Comparison of ENCODE assay signal across 14 cellular contexts in genomic region chr15:69080203-69080957, GRCh38.
DNase-seq lines count a peak whose midpoint lies in the region; TF ChIP-seq lines count a peak whose summit lies in the region.
"Had no signal": no experiment of that assay in that cellular context is flagged by ENCODE, and none has a peak within 500 bp of the region (broad histone marks: within the 10 kb centered on the region; RNA-seq: fewer than 3 reads in every experiment).

No MANE protein-coding gene starts in this region.

- H3K4me1 Mint-ChIP-seq in nephron: peaks cover 54% of the 10 kb centered on the region
- H3K4me1 Mint-ChIP-seq: immature natural killer cell had no signal

- H3F3A ChIP-seq in GM23248 (ENCODE audit: insufficient read depth): 0 out of 2 replicates have a peak, but pooled peaks cover 3% of the 10 kb centered on the region

- no peaks in the 10 kb centered on the region for H3K36me3 ChIP-seq in GM23248 (ENCODE audit: low read depth)
- H3K36me3 ChIP-seq: Peyer's patch had no signal

- H3K27me3 Mint-ChIP-seq in nephron (ENCODE audit: low read depth): peaks cover 8% of the 10 kb centered on the region

- H3K27ac Mint-ChIP-seq in nephron: peak overlapping the region; percentile 62 to 86 (median 86)
- H3K27ac Mint-ChIP-seq: activated T-helper 1 cell treated with anti-CD3 and anti-CD28 coated beads, Interleukin-12 subunit alpha, Interleukin-12 subunit beta, Interleukin-2, Interleukin-4 antibody, amounts not matched to agents 30 ng/mL and 10 ng/mL and 1 ng/mL, durations not matched to agents 14 hours and 24 hours and 36 hours; immature natural killer cell; stimulated activated effector memory CD8-positive, alpha-beta T cell treated with anti-CD3 and anti-CD28 coated beads, Interleukin-12 subunit alpha, Interleukin-12 subunit beta, amount 100 ng/mL, for 72 hours had no signal

- no peak overlapping the region for H3K4me3 ChIP-seq in GM23248
- H3K4me3 ChIP-seq: Peyer's patch had no signal

- no peaks in the 10 kb centered on the region for H4K20me1 ChIP-seq in GM23248 (ENCODE audit: insufficient read depth)

- H3K9me3 Mint-ChIP-seq in nephron: no peaks in the 10 kb centered on the region
- H3K9me3 Mint-ChIP-seq: activated T-helper 1 cell treated with anti-CD3 and anti-CD28 coated beads, Interleukin-12 subunit alpha, Interleukin-12 subunit beta, Interleukin-2, Interleukin-4 antibody, amounts not matched to agents 30 ng/mL and 10 ng/mL and 1 ng/mL, durations not matched to agents 14 hours and 24 hours and 36 hours; immature natural killer cell; neural crest cell; stimulated activated effector memory CD8-positive, alpha-beta T cell treated with anti-CD3 and anti-CD28 coated beads, Interleukin-12 subunit alpha, Interleukin-12 subunit beta, amount 100 ng/mL, for 72 hours had no signal

- H3K27me3 ChIP-seq in GM23248 (replicated peaks; ENCODE audit: insufficient read depth): peaks cover 7% of the 10 kb centered on the region; the same call in 1 of the 2 replicates
- H3K27me3 ChIP-seq: Peyer's patch had no signal

- peak; percentile 13 for DNase-seq in GM23248
- peak; percentile 54 for DNase-seq in NCI-H2196 (lab: John Stamatoyannopoulos, UW; ENCODE audit: unreplicated experiment)
- peak; percentile 29 to 77 for DNase-seq in T47D (ENCODE audit: low read depth in 1 of 2, low spot score in 1 of 2)
- no peak for DNase-seq in NCI-H2227 treated with DMSO at 0.1 percent for 48 hours (lab: John Stamatoyannopoulos, UW)
- no peak for DNase-seq in H4 (ENCODE audit: low spot score)
- DNase-seq in stimulated activated CD4-positive, alpha-beta T cell treated with anti-CD3 and anti-CD28 coated beads, Interleukin-15, amount 100 ng/mL, for 24 hours: no peak
- DNase-seq: immature natural killer cell, NCI-H1092, Peyer's patch had no signal

- H3K9me2 ChIP-seq in GM23248 (ENCODE audit: insufficient read depth): no peaks in the 10 kb centered on the region

- no peaks in the 10 kb centered on the region for H3K9me3 ChIP-seq in GM23248 (ENCODE audit: low read depth)
- H3K9me3 ChIP-seq: Peyer's patch had no signal

- no peak overlapping the region for H2AFZ ChIP-seq in GM23248

- H3K4me2 ChIP-seq in GM23248 (ENCODE audit: unreplicated experiment): no peak overlapping the region

- no peaks in the 10 kb centered on the region for H3K36me3 Mint-ChIP-seq in nephron (ENCODE audit: low read depth)
- H3K36me3 Mint-ChIP-seq: immature natural killer cell; stimulated activated effector memory CD8-positive, alpha-beta T cell treated with anti-CD3 and anti-CD28 coated beads, Interleukin-12 subunit alpha, Interleukin-12 subunit beta, amount 100 ng/mL, for 72 hours had no signal

- no peak overlapping the region for H3K9ac ChIP-seq in GM23248

- 49 to 58% methylated on average over 5 of the region's 5 CpGs for WGBS in GM23248 (ENCODE audit: low coverage in 1 of 2, low lambda C conversion rate in 2 of 2, missing lambda C conversion rate in 2 of 2), 2 experiments

- H3K4me3 Mint-ChIP-seq in nephron: no peak overlapping the region
- H3K4me3 Mint-ChIP-seq: activated T-helper 1 cell treated with anti-CD3 and anti-CD28 coated beads, Interleukin-12 subunit alpha, Interleukin-12 subunit beta, Interleukin-2, Interleukin-4 antibody, amounts not matched to agents 30 ng/mL and 10 ng/mL and 1 ng/mL, durations not matched to agents 14 hours and 24 hours and 36 hours; immature natural killer cell; stimulated activated effector memory CD8-positive, alpha-beta T cell treated with anti-CD3 and anti-CD28 coated beads, Interleukin-12 subunit alpha, Interleukin-12 subunit beta, amount 100 ng/mL, for 72 hours had no signal

- H3K79me2 ChIP-seq in GM23248 (ENCODE audit: insufficient read depth): no peaks in the 10 kb centered on the region

- H3K4me1 ChIP-seq in GM23248 (ENCODE audit: insufficient read depth): peaks cover 17% of the 10 kb centered on the region

- in situ Hi-C loops in GM23248 (cut with MboI): no loop called here
- in situ Hi-C loops in T47D (cut with HindIII; ENCODE audit: low pct_unique_long_range_greater_than_20kb, low sequenced_read_pairs): no loop called here

- TF ChIP-seq CTCF in nephron (IDR thresholded peaks at IDR 0.05; ENCODE audit: unreplicated experiment in 3 of 3): no peak

- no peak overlapping the region for H3K27ac ChIP-seq in GM23248
- H3K27ac ChIP-seq: HL-60 had no signal

Comparison
In these comparisons a context has a peak if more than half of its experiments do, and no peak if none do; other contexts are left out.
1. DNase-seq: peak in GM23248 (single experiment), NCI-H2196 (single experiment) and T47D (2 of 2); none in NCI-H2227 treated with DMSO at 0.1 percent for 48 hours (single experiment), H4 (single experiment) and stimulated activated CD4-positive, alpha-beta T cell treated with anti-CD3 and anti-CD28 coated beads, Interleukin-15, amount 100 ng/mL, for 24 hours (single experiment).